ENCODE assay signal across 22 cellular contexts in the genomic region with DNA sequence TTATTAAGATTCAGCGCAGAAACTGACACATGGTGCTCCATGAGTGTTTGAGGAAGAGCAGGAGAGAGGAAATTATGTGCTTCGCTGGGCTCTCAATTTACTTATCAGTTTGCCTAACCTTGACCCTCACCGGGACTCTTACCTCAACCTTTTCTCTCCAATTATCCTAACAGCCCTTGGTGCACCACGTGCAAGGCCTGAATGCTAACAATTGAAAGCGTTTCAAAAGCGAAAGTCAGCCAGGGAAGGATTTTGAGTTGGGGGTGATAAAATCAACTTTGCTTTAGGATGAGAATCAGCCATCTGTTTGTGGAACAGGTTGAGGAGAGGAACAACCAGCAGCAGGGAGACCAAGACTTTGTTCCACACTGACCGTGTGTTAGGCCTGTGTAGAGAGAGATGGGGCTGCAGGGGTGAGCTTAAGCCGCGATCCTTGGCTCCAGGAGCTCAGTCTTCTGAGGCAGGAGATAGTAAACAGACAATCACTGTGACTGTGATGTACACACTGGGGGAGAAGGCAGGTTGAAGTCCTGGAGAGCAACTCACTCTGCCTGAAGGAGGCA. TPM values are rescaled to one million over a fixed set of nuclear protein-coding genes. Genes with fewer than 3 reads are reported as not detected.
A peak's percentile ranks its signal among the peaks of the same experiment; 100 is the strongest.
DNase-seq lines count a peak whose midpoint lies in the region; ATAC-seq and TF ChIP-seq lines count a peak whose summit lies in the region.
"Had no signal": no experiment of that assay in that cellular context is flagged by ENCODE, and none has a peak within 500 bp of the region (broad histone marks: within the 10 kb centered on the region; RNA-seq: fewer than 3 reads in every experiment).

No MANE protein-coding gene starts in this region.

- CTCF ChIA-PET in SK-N-SH (lab: Yijun Ruan, JAX) = interaction anchor here (2.4 to 10.9 kb wide), 2 partner anchors 31 to 49 kb away, joined by 14 to 144 read pairs; no protein-coding TSS in a partner anchor

- H2BK5ac ChIP-seq in neuronal stem cell (ENCODE audit: low read length) = no peak overlapping the region

- no peak overlapping the region for H3K4me3 Mint-ChIP-seq in T-helper 17 cell

- DNase-seq in SK-N-SH = no peak
- DNase-seq in T-helper 17 cell = no peak
- no peak for DNase-seq in neuronal stem cell (ENCODE audit: low spot score)
- no peak for DNase-seq in epidermal melanocyte (ENCODE audit: insufficient read length, low spot score)
- DNase-seq: activated CD4-positive, alpha-beta T cell treated with anti-CD3 and anti-CD28 coated beads, Interleukin-2, amount 50 U/mL, for 1 hour; activated CD8-positive, alpha-beta memory T cell treated with anti-CD3 and anti-CD28 coated beads, Interleukin-2, amount 50 U/mL, for 4 hours; activated gamma-delta T cell; central memory CD4-positive, alpha-beta T cell; Kasumi-1; left cardiac atrium; NCI-H1417; NCI-H526; Right ventricle myocardium superior; stimulated activated CD4-positive, alpha-beta T cell treated with anti-CD3 and anti-CD28 coated beads, Interleukin-12 subunit alpha, Interleukin-12 subunit beta, amount 100 ng/mL, for 4 hours; T-cell had no signal

- no peak for ATAC-seq in SK-N-SH treated with all-trans-retinoic acid at 6 μM for 48 hours
- ATAC-seq in T-helper 17 cell = no peak
- no peak for ATAC-seq in HG03469 (IDR thresholded peaks at IDR 0.05; ENCODE audit: unreplicated experiment)
- ATAC-seq: gastroesophageal sphincter, left cardiac atrium had no signal

- H4K20me1 ChIP-seq in SK-N-SH (ENCODE audit: insufficient read depth) = no peaks in the 10 kb centered on the region

- H3K79me2 ChIP-seq in SK-N-SH (ENCODE audit: insufficient read depth) = no peaks in the 10 kb centered on the region

- POLR2A ChIA-PET in SK-N-SH (lab: Yijun Ruan, JAX) = no interaction called here

- no peak overlapping the region for H2BK12ac ChIP-seq in neuronal stem cell (ENCODE audit: low read length)

- no peaks in the 10 kb centered on the region for H3K27me3 ChIP-seq in SK-N-SH (ENCODE audit: insufficient read depth)
- H3K27me3 ChIP-seq in neuronal stem cell (ENCODE audit: control insufficient read depth in 3 of 3, insufficient read depth in 3 of 3, low read depth in 1 of 3, low read length in 3 of 3) = peaks cover 3 to 27% (median 25%) of the 10 kb centered on the region in 3 experiments
- H3K27me3 ChIP-seq: vagina had no signal

- no peak overlapping the region for H4K91ac ChIP-seq in neuronal stem cell (ENCODE audit: low read depth, low read length, poor library complexity)

- H3K4ac ChIP-seq in neuronal stem cell (ENCODE audit: low read length) = no peak overlapping the region

- H2BK15ac ChIP-seq in neuronal stem cell (ENCODE audit: low read length) = no peak overlapping the region

- no peak overlapping the region for H3K27ac ChIP-seq in SK-N-SH (ENCODE audit: low read depth in 2 of 2, low read length in 1 of 2)
- no peak overlapping the region for H3K27ac ChIP-seq in neuronal stem cell (replicated peaks; ENCODE audit: low read length)
- H3K27ac ChIP-seq: vagina had no signal

- H3K27ac Mint-ChIP-seq in T-helper 17 cell = peak overlapping the region; percentile 93
- H3K27ac Mint-ChIP-seq: T-cell had no signal

- H4K8ac ChIP-seq in neuronal stem cell (ENCODE audit: low read depth, low read length) = no peak overlapping the region

- H3K4me1 Mint-ChIP-seq in T-helper 17 cell = peaks cover 18% of the 10 kb centered on the region

- no peak overlapping the region for H3K18ac ChIP-seq in neuronal stem cell (ENCODE audit: low read length)

- no peak overlapping the region for H3K23ac ChIP-seq in neuronal stem cell (ENCODE audit: low read depth, low read length, poor library complexity)

- no peaks in the 10 kb centered on the region for H3K9me2 ChIP-seq in SK-N-SH

- 75% methylated on average over 9 of the region's 9 CpGs for WGBS in SK-N-SH (ENCODE audit: low lambda C conversion rate)
- no CpG with 5 or more reads among the region's 9 CpGs for WGBS in neuronal stem cell (ENCODE audit: extremely low coverage in 2 of 2, insufficient read length in 2 of 2, insufficient replicate concordance in 1 of 2), 2 donors

- H3K9ac ChIP-seq in SK-N-SH (no peak overlapping the region), neuronal stem cell (ENCODE audit: low read depth, low read length, poor library complexity) (no peak overlapping the region)

- H2AFZ ChIP-seq in SK-N-SH (ENCODE audit: low read depth) (peak overlapping the region; percentile 61; the same call in 1 of the 2 replicates), neuronal stem cell (ENCODE audit: low read length) (peak overlapping the region; percentile 58)

- TF ChIP-seq EP300 in SK-N-SH (IDR thresholded peaks at IDR 0.05; ENCODE audit: borderline replicate concordance in 1 of 2, low read depth in 1 of 2, low read length in 1 of 2) = no peak

- TF ChIP-seq CTCF in SK-N-SH (IDR thresholded peaks at IDR 0.05) = no peak

- H3K27me3 Mint-ChIP-seq in T-helper 17 cell = no peaks in the 10 kb centered on the region

- no peaks in the 10 kb centered on the region for H3K79me1 ChIP-seq in neuronal stem cell (ENCODE audit: low read depth, low read length)

- no peak overlapping the region for H3K4me2 ChIP-seq in SK-N-SH
- H3K4me2 ChIP-seq in neuronal stem cell (ENCODE audit: insufficient read depth, low read length, poor library complexity, severe bottlenecking) = no peak overlapping the region

- H2AK5ac ChIP-seq in neuronal stem cell (ENCODE audit: low read depth, low read length) = no peak overlapping the region

- no peak overlapping the region for H3K14ac ChIP-seq in neuronal stem cell (ENCODE audit: low read length)

- H3K36me3 ChIP-seq in SK-N-SH (replicated peaks in 1 of 2; ENCODE audit: control insufficient read depth in 1 of 2, insufficient read depth in 2 of 2, low read length in 1 of 2) (no peaks in the 10 kb centered on the region), neuronal stem cell (replicated peaks in 1 of 2; ENCODE audit: control insufficient read depth in 2 of 2, insufficient read depth in 2 of 2, low read length in 2 of 2) (no peaks in the 10 kb centered on the region)
- H3K36me3 ChIP-seq: gastroesophageal sphincter, vagina had no signal

- no peaks in the 10 kb centered on the region for H3K9me3 ChIP-seq in SK-N-SH
- no peaks in the 10 kb centered on the region for H3K9me3 ChIP-seq in T-helper 17 cell (ENCODE audit: control insufficient read depth, low read length, poor library complexity, severe bottlenecking)
- H3K9me3 ChIP-seq in neuronal stem cell (replicated peaks in 1 of 2; ENCODE audit: control insufficient read depth in 2 of 2, insufficient read depth in 1 of 2, low read depth in 1 of 2, low read length in 2 of 2) = peaks cover 0 to 2% of the 10 kb centered on the region in 2 donors
- H3K9me3 ChIP-seq: gastroesophageal sphincter, vagina had no signal

- H3K4me3 ChIP-seq in SK-N-SH (ENCODE audit: low read depth in 2 of 2, low read length in 1 of 2) = no peak overlapping the region
- H3K4me3 ChIP-seq in neuronal stem cell (ENCODE audit: low read length in 2 of 2) = peak overlapping the region in 1 of 2 donors; percentile 66
- H3K4me3 ChIP-seq: gastroesophageal sphincter had no signal

- H3K4me1 ChIP-seq in SK-N-SH (ENCODE audit: control insufficient read depth in 1 of 2, insufficient read depth in 2 of 2, low read depth in 1 of 2, low read length in 1 of 2) (peaks cover 4 to 5% of the 10 kb centered on the region in 2 experiments; a peak in 3 of 4 replicates), neuronal stem cell (ENCODE audit: control insufficient read depth in 2 of 2, insufficient read depth in 1 of 2, low read depth in 1 of 2, low read length in 2 of 2) (peaks cover 0 to 3% of the 10 kb centered on the region in 2 donors)

- TF ChIP-seq RAD21 in SK-N-SH (IDR thresholded peaks at IDR 0.05; ENCODE audit: low read length) = no peak

- H3K36me3 Mint-ChIP-seq in T-helper 17 cell (ENCODE audit: low read depth) = no peaks in the 10 kb centered on the region
- H3K36me3 Mint-ChIP-seq: T-cell had no signal

- H3F3A ChIP-seq in SK-N-SH (replicated peaks; ENCODE audit: insufficient read depth) = peaks cover 11% of the 10 kb centered on the region

- H2BK120ac ChIP-seq in neuronal stem cell (ENCODE audit: low read depth, low read length) = no peak overlapping the region

TF ChIP-seq in SK-N-SH, 30 proteins besides CTCF, POLR2A, EP300 and RAD21 (continues in another document):
- TF ChIP-seq YY1 (IDR thresholded peaks at IDR 0.05; ENCODE audit: low read depth) = no peak

TF ChIP-seq in SK-N-SH treated with all-trans-retinoic acid at 6 μM for 48 hours, 23 proteins besides CTCF, POLR2A, EP300 and RAD21 (continues in another document):
- TF ChIP-seq SNAI2 (CRISPR knock-in tag; IDR thresholded peaks at IDR 0.05) (no peak), ARNTL (CRISPR knock-in tag; IDR thresholded peaks at IDR 0.05; ENCODE audit: borderline replicate concordance, low read depth) (no peak)

RNA-seq across cellular contexts. Expression of a gene that starts 11.6 kb away (rescaled TPM):
- polyA plus RNA-seq in SK-N-SH (2012; rRNA removed) = not detected in 2 replicates
- not detected in 2 replicates for polyA plus RNA-seq in SK-N-SH (2012; cell fraction: cytosol; rRNA removed)
- polyA plus RNA-seq in SK-N-SH (2012; cell fraction: nucleus; rRNA removed) = 0.18 and 0.26 TPM in 2 replicates
- under 1 TPM; 0.37 to 0.92 TPM for total RNA-seq in T-helper 17 cell
- polyA plus RNA-seq in neuronal stem cell (2013, experiment 1 of 2) = not detected
- polyA plus RNA-seq in neuronal stem cell (2013, experiment 2 of 2) = not detected
- total RNA-seq: A172, left cardiac atrium, Right ventricle myocardium superior had no signal
- polyA plus RNA-seq: BJ, neural cell had no signal

RNA-seq across cellular contexts. Expression of a gene that starts 13.4 kb away (rescaled TPM):
- polyA plus RNA-seq in SK-N-SH (2012; rRNA removed) = 56.4 and 64.8 TPM in 2 replicates
- polyA plus RNA-seq in SK-N-SH (2012; cell fraction: cytosol; rRNA removed) = 26.4 and 44.3 TPM in 2 replicates
- 29.4 and 41.7 TPM in 2 replicates for polyA plus RNA-seq in SK-N-SH (2012; cell fraction: nucleus; rRNA removed)
- total RNA-seq in T-helper 17 cell = 10 to 100 TPM; 11.6 to 15.1 TPM
- polyA plus RNA-seq in neuronal stem cell (2013, experiment 1 of 2) = 25.5 TPM
- polyA plus RNA-seq in neuronal stem cell (2013, experiment 2 of 2) = 24.0 TPM

RNA-seq across cellular contexts. Expression of a gene that starts 39.5 kb away (rescaled TPM):
- 0.26 and 0.47 TPM in 2 replicates for polyA plus RNA-seq in SK-N-SH (2012; rRNA removed)
- polyA plus RNA-seq in SK-N-SH (2012; cell fraction: cytosol; rRNA removed) = 0.24 and 0.46 TPM in 2 replicates
- 0.29 and 0.49 TPM in 2 replicates for polyA plus RNA-seq in SK-N-SH (2012; cell fraction: nucleus; rRNA removed)
- not detected for total RNA-seq in T-helper 17 cell
- polyA plus RNA-seq in neuronal stem cell (2013, experiment 1 of 2) = not detected
- not detected for polyA plus RNA-seq in neuronal stem cell (2013, experiment 2 of 2)
- total RNA-seq: Right ventricle myocardium superior had no signal
- polyA plus RNA-seq: neural cell had no signal

RNA-seq across cellular contexts. Expression of a gene that starts 42.1 kb away (rescaled TPM):
- polyA plus RNA-seq in SK-N-SH (2012; rRNA removed) = 22.4 and 30.1 TPM in 2 replicates
- polyA plus RNA-seq in SK-N-SH (2012; cell fraction: cytosol; rRNA removed) = 7.3 and 14.1 TPM in 2 replicates
- 102 and 122 TPM in 2 replicates for polyA plus RNA-seq in SK-N-SH (2012; cell fraction: nucleus; rRNA removed)
- total RNA-seq in T-helper 17 cell = 10 to 100 TPM; 41.4 to 97.1 TPM
- 8.3 TPM for polyA plus RNA-seq in neuronal stem cell (2013, experiment 1 of 2)
- 8.3 TPM for polyA plus RNA-seq in neuronal stem cell (2013, experiment 2 of 2)

RNA-seq across cellular contexts. Expression of a gene that starts 52.5 kb away (rescaled TPM):
- polyA plus RNA-seq in SK-N-SH (2012; rRNA removed) = not detected in 2 replicates
- not detected in 2 replicates for polyA plus RNA-seq in SK-N-SH (2012; cell fraction: cytosol; rRNA removed)
- not detected in 2 replicates for polyA plus RNA-seq in SK-N-SH (2012; cell fraction: nucleus; rRNA removed)
- 1 to 10 TPM in 1 of 2 donors, not detected in 1; 1.6 TPM for total RNA-seq in T-helper 17 cell
- polyA plus RNA-seq in neuronal stem cell (2013, experiment 1 of 2) = not detected
- not detected for polyA plus RNA-seq in neuronal stem cell (2013, experiment 2 of 2)
- total RNA-seq: A172, gastroesophageal sphincter, left cardiac atrium, Right ventricle myocardium superior, vagina had no signal
- polyA plus RNA-seq: neural cell had no signal
